Comparison of ENCODE assay signal across 8 cellular contexts in genomic region chr11:3905080-3905953, GRCh38. TPM values are rescaled to one million over a fixed set of nuclear protein-coding genes. Genes with fewer than 3 reads are reported as not detected.
A peak's percentile ranks its signal among the peaks of the same experiment; 100 is the strongest.
DNase-seq lines count a peak whose midpoint lies in the region; ATAC-seq and TF ChIP-seq lines count a peak whose summit lies in the region.

No MANE protein-coding gene starts in this region.

- peak; percentile 77 for DNase-seq in GM13977 (ENCODE audit: low spot score)
- DNase-seq in SIG-M5 (lab: John Stamatoyannopoulos, UW) = peak; percentile 60
- DNase-seq in left lobe of liver (ENCODE audit: low spot score) = no peak
- DNase-seq in stimulated activated CD8-positive, alpha-beta memory T cell treated with anti-CD3 and anti-CD28 coated beads, Interleukin-4, amount 100 ng/mL, for 24 hours (ENCODE audit: low read depth) = peak; percentile 36
- no peak for DNase-seq in NCI-H2081 (lab: John Stamatoyannopoulos, UW)

- H3K27ac Mint-ChIP-seq in activated naive CD8-positive, alpha-beta T cell = peak overlapping the region; percentile 80

- in situ Hi-C loops in GM13977 (cut with MboI; ENCODE audit: low pct_unique_long_range_greater_than_20kb, low sequenced_read_pairs, unreplicated experiment) = no loop called here

- peak; percentile 90 for ATAC-seq in HG02938 (IDR thresholded peaks at IDR 0.05; ENCODE audit: unreplicated experiment)
- ATAC-seq in left lobe of liver = peak; percentile 83
- no peak for ATAC-seq in GM21526 (IDR thresholded peaks at IDR 0.05; ENCODE audit: low FRiP score, unreplicated experiment)

- H3K36me3 Mint-ChIP-seq in activated naive CD8-positive, alpha-beta T cell = no peaks in the 10 kb centered on the region

- no peak for TF ChIP-seq CTCF in GM13977 (IDR thresholded peaks at IDR 0.05; ENCODE audit: extremely low read depth, insufficient read depth, missing control alignments)

- peak overlapping the region; percentile 57 for H3K4me3 Mint-ChIP-seq in activated naive CD8-positive, alpha-beta T cell

- no peaks in the 10 kb centered on the region for H3K27me3 Mint-ChIP-seq in activated naive CD8-positive, alpha-beta T cell

- no peaks in the 10 kb centered on the region for H3K9me3 Mint-ChIP-seq in activated naive CD8-positive, alpha-beta T cell (ENCODE audit: low read depth)

- peaks cover 78% of the 10 kb centered on the region for H3K4me1 Mint-ChIP-seq in activated naive CD8-positive, alpha-beta T cell (ENCODE audit: low read depth)

RNA-seq across cellular contexts. Expression of gene STIM1, which starts 49.9 kb away (rescaled TPM):
- total RNA-seq in left lobe of liver = 45.9 TPM

Comparison
In these comparisons a context has a peak if more than half of its experiments do, and no peak if none do; other contexts are left out.
1. DNase-seq: peak in GM13977 (single experiment), SIG-M5 (single experiment) and stimulated activated CD8-positive, alpha-beta memory T cell treated with anti-CD3 and anti-CD28 coated beads, Interleukin-4, amount 100 ng/mL, for 24 hours (single experiment); none in left lobe of liver (single experiment) and NCI-H2081 (0 of 2).